In the genomic region with DNA sequence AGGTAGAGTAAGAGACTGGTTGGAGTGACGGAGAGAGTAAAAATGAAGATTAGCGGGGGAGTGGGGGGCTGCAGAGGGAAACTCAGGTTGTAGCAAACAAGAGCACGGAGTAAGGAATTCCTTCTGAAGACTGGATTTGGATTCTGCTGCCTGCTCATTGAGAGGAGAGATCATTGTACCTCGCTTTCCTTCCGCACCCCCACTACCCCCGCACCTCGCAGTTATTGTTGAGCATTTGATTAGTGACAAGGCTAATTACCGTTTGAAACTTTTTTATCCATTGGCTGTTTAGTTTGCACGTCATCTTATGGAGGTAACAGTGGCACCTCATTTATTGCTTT, we compare ENCODE assay signal across 8 cellular contexts. TPM values are rescaled to one million over a fixed set of nuclear protein-coding genes. Genes with fewer than 3 reads are reported as not detected.
A peak's percentile ranks its signal among the peaks of the same experiment; 100 is the strongest.
DNase-seq lines count a peak whose midpoint lies in the region; ATAC-seq and TF ChIP-seq lines count a peak whose summit lies in the region.

No MANE protein-coding gene starts in this region.

- TF ChIP-seq CTCF in AG04449 (IDR thresholded peaks at IDR 0.05; ENCODE audit: insufficient read depth, low read length, missing control alignments) = no peak
- no peak for TF ChIP-seq CTCF in body of pancreas (IDR thresholded peaks at IDR 0.05)
- no peak for TF ChIP-seq CTCF in lung (IDR thresholded peaks at IDR 0.05; ENCODE audit: control extremely low read depth, extremely low read depth)
- TF ChIP-seq CTCF in vagina (IDR thresholded peaks at IDR 0.05) = no peak

- POLR2A ChIA-PET in AG04449 (lab: Yijun Ruan, JAX) = no interaction called here

- H3K27me3 ChIP-seq in body of pancreas (no peaks in the 10 kb centered on the region), lung (ENCODE audit: control insufficient read depth, insufficient read depth) (no peaks in the 10 kb centered on the region), vagina (no peaks in the 10 kb centered on the region)

- H3K9me3 ChIP-seq in body of pancreas = no peaks in the 10 kb centered on the region
- H3K9me3 ChIP-seq in lung (ENCODE audit: control insufficient read depth in 2 of 2, insufficient read depth in 1 of 2, low read length in 1 of 2) = no peaks in the 10 kb centered on the region
- H3K9me3 ChIP-seq in vagina = no peaks in the 10 kb centered on the region

- H3K36me3 ChIP-seq in body of pancreas (replicated peaks in 1 of 2; ENCODE audit: insufficient read depth in 1 of 2, low read depth in 2 of 2) = peaks cover 10 to 11% of the 10 kb centered on the region in 2 donors
- H3K36me3 ChIP-seq in lung (ENCODE audit: control insufficient read depth in 2 of 2, insufficient read depth in 2 of 2, low read length in 2 of 2) = peaks cover 7 to 16% of the 10 kb centered on the region in 2 donors
- H3K36me3 ChIP-seq in vagina = peaks cover 0 to 22% of the 10 kb centered on the region in 2 donors

- TF ChIP-seq POLR2A in body of pancreas (IDR thresholded peaks at IDR 0.05) (no peak), vagina (IDR thresholded peaks at IDR 0.05) (no peak)

- H3K4me3 ChIP-seq in AG04449 (ENCODE audit: low read depth, low read length) (peak overlapping the region; percentile 97), body of pancreas (peak overlapping the region; percentile 57 to 89), lung (peak overlapping the region; percentile 71), vagina (peak overlapping the region; percentile 72 to 76)

- peak; percentile 2 for ATAC-seq in HG03159 (IDR thresholded peaks at IDR 0.05; ENCODE audit: unreplicated experiment)
- no peak for ATAC-seq in body of pancreas
- no peak for ATAC-seq in lung (ENCODE audit: insufficient read depth, low FRiP score)
- ATAC-seq in GM19395 (IDR thresholded peaks at IDR 0.05; ENCODE audit: unreplicated experiment) = no peak

- H3K27ac ChIP-seq in body of pancreas = peak overlapping the region; percentile 47 to 93 (median 76)
- peak overlapping the region; percentile 92 to 95 for H3K27ac ChIP-seq in lung (ENCODE audit: low read depth in 1 of 2, low read length in 1 of 2)
- H3K27ac ChIP-seq in vagina = peak overlapping the region; percentile 57

- CTCF ChIA-PET in AG04449 (lab: Yijun Ruan, JAX) = interaction anchor here (4.6 kb wide), 1 partner anchor 66 kb away, joined by 20 read pairs; no protein-coding TSS in a partner anchor

- DNase-seq in AG04449 (ENCODE audit: low read depth, low spot score) (no peak), body of pancreas (no peak), lung (ENCODE audit: low spot score) (no peak), vagina (ENCODE audit: extremely low spot score in 2 of 2) (peak in 1 of 2 donors; percentile 86), nucleus accumbens (lab: John Stamatoyannopoulos, UW) (no peak)
- no peak for DNase-seq in activated CD4-positive, alpha-beta T cell treated with anti-CD3 and anti-CD28 coated beads for 48 hours

- H3K4me1 ChIP-seq in body of pancreas = peaks cover 21% of the 10 kb centered on the region
- peaks cover 3 to 5% of the 10 kb centered on the region in 2 donors for H3K4me1 ChIP-seq in lung (ENCODE audit: control insufficient read depth in 2 of 2, insufficient read depth in 2 of 2, low read length in 2 of 2)
- H3K4me1 ChIP-seq in vagina = peaks cover 19% of the 10 kb centered on the region

- 0 to 2% methylated on average over 9 of the region's 9 CpGs for WGBS in body of pancreas, 2 donors
- 0 to 1% methylated on average over 9 of the region's 9 CpGs for WGBS in lung, 2 donors

- intact Hi-C loops in body of pancreas (cut with DNase I) = no loop called here
- intact Hi-C loops in vagina (cut with DNase I) = no loop called here

RNA-seq across cellular contexts. Expression of a gene that starts 0.5 kb away (rescaled TPM):
- total RNA-seq in body of pancreas (10 to 100 TPM; 36.8 to 74.8 TPM), lung (10 to 100 TPM; 52.8 to 89.6 TPM), vagina (39.8 TPM)
- 10 to 100 TPM; 33.2 to 36.8 TPM for polyA plus RNA-seq in lung

RNA-seq across cellular contexts. Expression of a gene that starts 28.1 kb away (rescaled TPM):
- 10 to 100 TPM; 17.9 to 23.4 TPM for total RNA-seq in body of pancreas
- 10 to 100 TPM; 31.4 to 53.1 TPM for total RNA-seq in lung
- polyA plus RNA-seq in lung = 100 to 1,000 TPM in 1 of 2 donors, 10 to 100 TPM in 1; 48.5 to 169 TPM
- 34.6 TPM for total RNA-seq in vagina

RNA-seq across cellular contexts. Expression of a gene that starts 39.4 kb away (rescaled TPM):
- total RNA-seq in body of pancreas (1 to 10 TPM in 1 of 2 donors, under 1 TPM in 1; 0.66 to 1.3 TPM), lung (1 to 10 TPM; 1.3 to 6.5 TPM), vagina (6.6 TPM)
- polyA plus RNA-seq in lung = 1 to 10 TPM; 3.4 to 8.0 TPM

RNA-seq across cellular contexts. Expression of a gene that starts 42.2 kb away (rescaled TPM):
- total RNA-seq in body of pancreas = 10 to 100 TPM; 13.2 to 17.1 TPM
- total RNA-seq in lung = 10 to 100 TPM; 22.2 to 27.8 TPM
- polyA plus RNA-seq in lung = 1 to 10 TPM; 7.1 to 7.2 TPM
- total RNA-seq in vagina = 23.8 TPM

RNA-seq across cellular contexts. Expression of a gene that starts 49.2 kb away (rescaled TPM):
- total RNA-seq in body of pancreas = 1 to 10 TPM in 1 of 2 donors, not detected in 1; 8.6 TPM
- 10 to 100 TPM in 1 of 2 donors, 1 to 10 TPM in 1; 7.0 to 39.6 TPM for total RNA-seq in lung
- polyA plus RNA-seq in lung = 10 to 100 TPM in 1 of 2 donors, 1 to 10 TPM in 1; 9.7 to 21.3 TPM
- 19.4 TPM for total RNA-seq in vagina
